Comparison of ENCODE assay signal across 1 cellular context in genomic region chrX:13119386-13119785, GRCh38.
TF ChIP-seq lines count a peak whose summit lies in the region.

No MANE protein-coding gene starts in this region.

TF ChIP-seq in A549, 52 proteins besides CTCF, POLR2A, EP300 and RAD21 (continued from another document):
- TF ChIP-seq BCL3 (IDR thresholded peaks at IDR 0.05): no peak
- no peak for TF ChIP-seq NR3C1 (IDR thresholded peaks at IDR 0.05)
- TF ChIP-seq RARB (CRISPR knock-in tag; IDR thresholded peaks at IDR 0.05): no peak
- TF ChIP-seq FOSL2 (IDR thresholded peaks at IDR 0.05): no peak
- peak; percentile 73 for TF ChIP-seq FOSL2 (CRISPR knock-in tag; IDR thresholded peaks at IDR 0.05)
- TF ChIP-seq ESRRA (IDR thresholded peaks at IDR 0.05; ENCODE audit: borderline replicate concordance, low read length): no peak
- no peak for TF ChIP-seq RCOR1 (IDR thresholded peaks at IDR 0.05; ENCODE audit: low read depth, low read length)
- TF ChIP-seq, protein P1, sequence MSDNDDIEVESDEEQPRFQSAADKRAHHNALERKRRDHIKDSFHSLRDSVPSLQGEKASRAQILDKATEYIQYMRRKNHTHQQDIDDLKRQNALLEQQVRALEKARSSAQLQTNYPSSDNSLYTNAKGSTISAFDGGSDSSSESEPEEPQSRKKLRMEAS (IDR thresholded peaks at IDR 0.05): peak; percentile 51; the same call in 1 of the 2 replicates
